Comparison of ENCODE assay signal across 15 cellular contexts in genomic region chr19:4199699-4200293, GRCh38. TPM values are rescaled to one million over a fixed set of nuclear protein-coding genes. Genes with fewer than 3 reads are reported as not detected.
A peak's percentile ranks its signal among the peaks of the same experiment; 100 is the strongest.
DNase-seq lines count a peak whose midpoint lies in the region; ATAC-seq and TF ChIP-seq lines count a peak whose summit lies in the region.
"Had no signal": no experiment of that assay in that cellular context is flagged by ENCODE, and none has a peak within 500 bp of the region (broad histone marks: within the 10 kb centered on the region; RNA-seq: fewer than 3 reads in every experiment).

No MANE protein-coding gene starts in this region.

- H3K9me3 ChIP-seq in Caco-2, result no peaks in the 10 kb centered on the region
- no peaks in the 10 kb centered on the region for H3K9me3 ChIP-seq in HCT116 (ENCODE audit: control insufficient read depth in 1 of 2, insufficient read depth in 1 of 2, low read depth in 1 of 2, low read length in 2 of 2)
- H3K9me3 ChIP-seq in OCI-LY1 (ENCODE audit: low read length), result peaks cover 3% of the 10 kb centered on the region; the same call in 1 of the 2 replicates
- H3K9me3 ChIP-seq in CD4-positive, alpha-beta memory T cell (ENCODE audit: control insufficient read depth in 1 of 2, low read length in 2 of 2), result no peaks in the 10 kb centered on the region

- RAD21 ChIA-PET in HCT116 (lab: Charles Lee; ENCODE audit: low non-redundant PET in 1 of 2, low total read pairs in 2 of 2, uncharacterized antibody in 2 of 2, unreplicated experiment in 2 of 2), result interaction anchor here in 1 of 2 experiments (1.4 kb wide), 1 partner anchor 60 kb away, joined by 4 read pairs; no protein-coding TSS in a partner anchor

- TF ChIP-seq RAD21 in HCT116 (IDR thresholded peaks at IDR 0.05; ENCODE audit: low read depth), result peak; percentile 69

- H2AFZ ChIP-seq in HCT116 (ENCODE audit: low read depth, low read length, poor library complexity, severe bottlenecking) (peak overlapping the region; percentile 53), OCI-LY1 (ENCODE audit: low read length) (no peak overlapping the region)

- H3K79me2 ChIP-seq in HCT116 (ENCODE audit: insufficient read depth, low read length) (no peaks in the 10 kb centered on the region), OCI-LY1 (ENCODE audit: insufficient read depth, low read length) (no peaks in the 10 kb centered on the region)

- H3K9ac ChIP-seq in HCT116 (ENCODE audit: low read length) (0 out of 2 replicates have a peak overlapping the region, but pooled peaks have one; percentile 11), OCI-LY1 (ENCODE audit: low read length) (no peak overlapping the region)

- H3K27me3 ChIP-seq in Caco-2 (replicated peaks; ENCODE audit: control insufficient read depth, insufficient read depth, low read length), result peaks cover 2% of the 10 kb centered on the region; the same call in 1 of the 2 replicates
- H3K27me3 ChIP-seq in HCT116 (ENCODE audit: insufficient read depth, low read length), result peaks cover 3% of the 10 kb centered on the region; the same call in 1 of the 2 replicates
- H3K27me3 ChIP-seq in OCI-LY1 (ENCODE audit: insufficient read depth, low read length), result peaks cover 4% of the 10 kb centered on the region; the same call in 1 of the 2 replicates
- peaks cover 18% of the 10 kb centered on the region for H3K27me3 ChIP-seq in CD4-positive, alpha-beta memory T cell (ENCODE audit: insufficient read depth, low read length)

- BruUV-seq in Caco-2 (replicated peaks; lab: Mats Ljungman, UMichigan), result no TSS peak
- no TSS peak for BruUV-seq in HCT116 (replicated peaks; lab: Mats Ljungman, UMichigan)

- CTCF ChIA-PET in Caco-2 (lab: Charles Lee) (interaction anchor here (0.6 to 1.0 kb wide), 3 partner anchors 18 to 229 kb away, joined by 3 to 5 read pairs (median 3); partner anchors contain the start of gene DAPK3), HCT116 (lab: Charles Lee) (interaction anchor here (0.6 to 2.8 kb wide), 12 partner anchors 10 to 1249 kb away, joined by 3 to 17 read pairs (median 4); partner anchors contain the start of gene EEF2), HEK293T (lab: Yijun Ruan, JAX) (interaction anchor here (0.6 kb wide), 1 partner anchor 13 kb away, joined by 3 read pairs; no protein-coding TSS in a partner anchor)
- CTCF ChIA-PET in CD4-positive, alpha-beta memory T cell (lab: Charles Lee; ENCODE audit: partially characterized antibody), result interaction anchor here (0.6 to 3.0 kb wide), 3 partner anchors 9 to 212 kb away, joined by 3 to 15 read pairs (median 4); no protein-coding TSS in a partner anchor

- POLR2A ChIA-PET in Caco-2 (lab: Charles Lee), result interaction anchor here (0.6 kb wide), 1 partner anchor 144 kb away, joined by 3 read pairs; the partner anchor contains the start of gene MPND
- POLR2A ChIA-PET in HCT116 (lab: Charles Lee), result interaction anchor here (0.7 to 1.1 kb wide), 3 partner anchors 9 to 214 kb away, joined by 3 read pairs; partner anchors contain the start of gene EEF2
- POLR2A ChIA-PET in HEK293T (lab: Yijun Ruan, JAX), result no interaction called here
- POLR2A ChIA-PET in CD4-positive, alpha-beta memory T cell (lab: Charles Lee; ENCODE audit: partially characterized antibody), result interaction anchor here (1.2 kb wide), 1 partner anchor 214 kb away, joined by 3 read pairs; the partner anchor contains the start of gene EEF2

- peaks cover 12% of the 10 kb centered on the region for H3K36me3 Mint-ChIP-seq in Caco-2 (ENCODE audit: insufficient read depth, unreplicated experiment)
- peaks cover 0 to 9% of the 10 kb centered on the region in 2 donors for H3K36me3 Mint-ChIP-seq in CD4-positive, alpha-beta memory T cell

- H3K4me2 ChIP-seq in HCT116 (ENCODE audit: low read length) (peak overlapping the region; percentile 84), OCI-LY1 (ENCODE audit: low read length) (no peak overlapping the region)

- H3K4me3 ChIP-seq in Caco-2 (ENCODE audit: low read depth, low read length) (no peak overlapping the region), HCT116 (replicated peaks in 1 of 2; ENCODE audit: low read depth in 1 of 2, low read length in 2 of 2) (peak overlapping the region; percentile 31 to 51), OCI-LY1 (ENCODE audit: low read depth, low read length, poor library complexity, severe bottlenecking) (no peak overlapping the region)
- no peak overlapping the region for H3K4me3 ChIP-seq in CD4-positive, alpha-beta memory T cell (ENCODE audit: low read length in 2 of 2)

- peaks cover 29% of the 10 kb centered on the region for H3K27me3 Mint-ChIP-seq in Caco-2 (ENCODE audit: insufficient read depth, unreplicated experiment)
- H3K27me3 Mint-ChIP-seq in CD4-positive, alpha-beta memory T cell, result peaks cover 12 to 33% of the 10 kb centered on the region in 2 donors

- H3K27ac ChIP-seq in HCT116 (ENCODE audit: low read depth, low read length) (no peak overlapping the region; the same call in 1 of the 2 replicates), OCI-LY1 (ENCODE audit: low read depth, low read length, poor library complexity, severe bottlenecking) (no peak overlapping the region)
- no peak overlapping the region for H3K27ac ChIP-seq in CD4-positive, alpha-beta memory T cell (ENCODE audit: low read depth, low read length)

- intact Hi-C loops in Caco-2 (cut with micrococcal nuclease; ENCODE audit: unreplicated experiment) (no loop called here), HCT116 (cut with micrococcal nuclease) (loop anchor here (1.0 to 10.0 kb wide), 3 partner anchors 59 to 625 kb away; partner anchors contain the start of gene HMG20B), left colon (cut with DNase I, micrococcal nuclease) (loop anchor here in 1 of 2 donors (10.0 kb wide), 1 partner anchor 215 kb away; the partner anchor contains the start of gene EEF2)
- intact Hi-C loops in CD4-positive, alpha-beta memory T cell (cut with micrococcal nuclease), result loop anchor here (10.0 kb wide), 1 partner anchor 345 kb away; no protein-coding TSS in a partner anchor

- H3K4me1 Mint-ChIP-seq in Caco-2 (ENCODE audit: low read depth, unreplicated experiment), result peaks cover 11% of the 10 kb centered on the region
- H3K4me1 Mint-ChIP-seq in CD4-positive, alpha-beta memory T cell, result peaks cover 12 to 16% (median 13%) of the 10 kb centered on the region in 4 donors

- H3K4me1 ChIP-seq in Caco-2, result no peaks in the 10 kb centered on the region
- peaks cover 7 to 22% of the 10 kb centered on the region in 2 experiments; a peak in 3 of 4 replicates for H3K4me1 ChIP-seq in HCT116 (ENCODE audit: control insufficient read depth in 1 of 2, insufficient read depth in 2 of 2, low read length in 2 of 2)
- peaks cover 4% of the 10 kb centered on the region for H3K4me1 ChIP-seq in OCI-LY1 (ENCODE audit: insufficient read depth, low read length, severe bottlenecking)
- H3K4me1 ChIP-seq in CD4-positive, alpha-beta memory T cell (ENCODE audit: insufficient read depth, low read length), result no peaks in the 10 kb centered on the region

- TF ChIP-seq CTCF in Caco-2 (IDR thresholded peaks at IDR 0.05; ENCODE audit: insufficient read depth in 1 of 2, low read depth in 1 of 2, low read length in 1 of 2, severe bottlenecking in 1 of 2, unreplicated experiment in 1 of 2), result peak; percentile 45 to 68
- TF ChIP-seq CTCF in HCT116 (IDR thresholded peaks at IDR 0.05 in 2 of 3, conservative IDR thresholded peaks at IDR 0.05 in 1 of 3; ENCODE audit: borderline replicate concordance in 1 of 3, insufficient read depth in 1 of 3, low read depth in 2 of 3, low read length in 2 of 3), result peak; percentile 59 to 74 (median 70)
- peak; percentile 25; the same call in 1 of the 2 replicates for TF ChIP-seq CTCF in OCI-LY1 (IDR thresholded peaks at IDR 0.05; ENCODE audit: low read length)

- H3K4me3 Mint-ChIP-seq in Caco-2 (ENCODE audit: unreplicated experiment), result no peak overlapping the region
- no peak overlapping the region for H3K4me3 Mint-ChIP-seq in CD4-positive, alpha-beta memory T cell
- H3K4me3 Mint-ChIP-seq: activated naive CD8-positive, alpha-beta T cell treated with anti-CD3 and anti-CD28 coated beads, Interleukin-2, amount 10 ng/mL, durations not matched to agents 7 days and 5 days; activated T-cell treated with anti-CD3 and anti-CD28 coated beads, Interleukin-2, amount 50 U/mL, for 24 hours; stimulated activated naive CD8-positive, alpha-beta T cell treated with anti-CD3 and anti-CD28 coated beads, Interleukin-15, amount 100 ng/mL, for 72 hours had no signal

- peak; percentile 87 for ATAC-seq in HCT116
- ATAC-seq in left colon, result peak; percentile 80
- no peak for ATAC-seq in GM18511 (IDR thresholded peaks at IDR 0.05; ENCODE audit: unreplicated experiment)
- ATAC-seq: naive thymus-derived CD4-positive, alpha-beta T cell; stimulated activated naive CD8-positive, alpha-beta T cell treated with anti-CD3 and anti-CD28 coated beads, Interleukin-15, amount 100 ng/mL, for 72 hours had no signal

- H3F3A ChIP-seq in OCI-LY1 (ENCODE audit: insufficient read depth, low read length), result no peaks in the 10 kb centered on the region

- no peaks in the 10 kb centered on the region for H4K20me1 ChIP-seq in HCT116 (ENCODE audit: insufficient read depth)
- H4K20me1 ChIP-seq in OCI-LY1 (ENCODE audit: insufficient read depth, low read length), result no peaks in the 10 kb centered on the region

- H3K27ac Mint-ChIP-seq in Caco-2 (ENCODE audit: unreplicated experiment), result no peak overlapping the region
- no peak overlapping the region for H3K27ac Mint-ChIP-seq in CD4-positive, alpha-beta memory T cell
- H3K27ac Mint-ChIP-seq: activated naive CD8-positive, alpha-beta T cell treated with anti-CD3 and anti-CD28 coated beads, Interleukin-2, amount 10 ng/mL, durations not matched to agents 7 days and 5 days; activated T-cell treated with anti-CD3 and anti-CD28 coated beads, Interleukin-2, amount 50 U/mL, for 24 hours; naive thymus-derived CD4-positive, alpha-beta T cell had no signal

- DNase-seq in Caco-2 (peak; percentile 55 to 63), HCT116 (ENCODE audit: low read depth, low spot score) (no peak), left colon (peak in 1 of 2 donors; percentile 62), HEK293T (ENCODE audit: extremely low spot score) (no peak), CD1c-positive myeloid dendritic cell (ENCODE audit: extremely low spot score) (no peak)
- DNase-seq in CD4-positive, alpha-beta memory T cell, result no peak
- DNase-seq: activated CD4-positive, alpha-beta T cell treated with anti-CD3 and anti-CD28 coated beads, Interleukin-2, amount 50 U/mL, for 4 hours; activated naive CD8-positive, alpha-beta T cell treated with anti-CD3 and anti-CD28 coated beads, Interleukin-2, amount 10 ng/mL, durations not matched to agents 7 days and 5 days; activated T-cell treated with anti-CD3 and anti-CD28 coated beads, Interleukin-2, amount 50 U/mL, for 24 hours; effector memory CD4-positive, alpha-beta T cell; naive thymus-derived CD4-positive, alpha-beta T cell; NCI-H2171 treated with DMSO at 0.1 percent for 48 hours; stimulated activated naive CD8-positive, alpha-beta T cell treated with anti-CD3 and anti-CD28 coated beads, Interleukin-15, amount 100 ng/mL, for 72 hours had no signal

- H3K9me3 Mint-ChIP-seq in Caco-2 (ENCODE audit: unreplicated experiment), result peaks cover 22% of the 10 kb centered on the region
- H3K9me3 Mint-ChIP-seq in CD4-positive, alpha-beta memory T cell, result peaks cover 0 to 16% (median 2%) of the 10 kb centered on the region in 8 donors

- TF ChIP-seq POLR2A in HCT116 (IDR thresholded peaks at IDR 0.05; ENCODE audit: borderline replicate concordance, extremely low read depth, insufficient read depth, insufficient read length), result no peak

- H3K36me3 ChIP-seq in Caco-2 (ENCODE audit: control insufficient read depth, insufficient read depth, low read length), result no peaks in the 10 kb centered on the region
- H3K36me3 ChIP-seq in HCT116 (ENCODE audit: control insufficient read depth in 1 of 2, insufficient read depth in 2 of 2, low read length in 2 of 2), result no peaks in the 10 kb centered on the region
- no peaks in the 10 kb centered on the region for H3K36me3 ChIP-seq in OCI-LY1 (ENCODE audit: insufficient read depth, low read length)
- no peaks in the 10 kb centered on the region for H3K36me3 ChIP-seq in CD4-positive, alpha-beta memory T cell (ENCODE audit: insufficient read depth, low read length)

- H3K9me2 ChIP-seq in HCT116 (ENCODE audit: insufficient read depth) (no peaks in the 10 kb centered on the region), OCI-LY1 (ENCODE audit: low read depth, low read length) (no peaks in the 10 kb centered on the region)

RNA-seq across cellular contexts. Expression of gene ANKRD24, which starts 17.3 kb away (rescaled TPM):
- total RNA-seq in Caco-2 (2022) (0.16 and 0.39 TPM in 2 replicates), HCT116 (2021; ENCODE audit: unreplicated experiment) (1.7 TPM), left colon (1 to 10 TPM; 1.0 to 1.1 TPM)
- polyA plus RNA-seq in HCT116 (2012), result 2.1 and 2.6 TPM in 2 replicates
- total RNA-seq in CD4-positive, alpha-beta memory T cell, result 1 to 10 TPM; 1.9 to 2.9 TPM
- polyA plus RNA-seq in CD4-positive, alpha-beta memory T cell, result under 1 TPM in 1 of 2 donors, not detected in 1; 0.20 TPM

RNA-seq across cellular contexts. Expression of gene SIRT6, which starts 17.4 kb away (rescaled TPM):
- total RNA-seq in Caco-2 (2022) (18.2 and 20.1 TPM in 2 replicates), HCT116 (2021; ENCODE audit: unreplicated experiment) (36.3 TPM), left colon (100 to 1,000 TPM in 1 of 2 donors, 10 to 100 TPM in 1; 96.1 to 149 TPM)
- 29.2 and 31.0 TPM in 2 replicates for polyA plus RNA-seq in HCT116 (2012)
- 10 to 100 TPM; 26.8 to 27.0 TPM for total RNA-seq in CD4-positive, alpha-beta memory T cell
- polyA plus RNA-seq in CD4-positive, alpha-beta memory T cell, result 1 to 10 TPM in 1 of 2 donors, under 1 TPM in 1; 0.19 to 5.0 TPM

RNA-seq across cellular contexts. Expression of gene EBI3, which starts 29.5 kb away (rescaled TPM):
- 0.68 and 0.81 TPM in 2 replicates for total RNA-seq in Caco-2 (2022)
- 1.2 TPM for total RNA-seq in HCT116 (2021; ENCODE audit: unreplicated experiment)
- 0.07 and 0.74 TPM in 2 replicates for polyA plus RNA-seq in HCT116 (2012)
- 1 to 10 TPM in 1 of 2 donors, under 1 TPM in 1; 0.40 to 2.6 TPM for total RNA-seq in left colon
- total RNA-seq in CD4-positive, alpha-beta memory T cell, result not detected
- polyA plus RNA-seq in CD4-positive, alpha-beta memory T cell, result under 1 TPM in 1 of 2 donors, not detected in 1; 0.26 TPM
- polyA plus RNA-seq: naive thymus-derived CD4-positive, alpha-beta T cell had no signal

RNA-seq across cellular contexts. Expression of gene CREB3L3, which starts 46.4 kb away (rescaled TPM):
- total RNA-seq in Caco-2 (2022) (1.1 and 2.3 TPM in 2 replicates), HCT116 (2021; ENCODE audit: unreplicated experiment) (0.25 TPM), left colon (1 to 10 TPM; 6.7 to 7.0 TPM)
- 0.10 and 0.14 TPM in 2 replicates for polyA plus RNA-seq in HCT116 (2012)
- total RNA-seq in CD4-positive, alpha-beta memory T cell, result not detected
- polyA plus RNA-seq in CD4-positive, alpha-beta memory T cell, result not detected
- total RNA-seq: activated naive CD8-positive, alpha-beta T cell treated with anti-CD3 and anti-CD28 coated beads, Interleukin-2, amount 10 ng/mL, durations not matched to agents 7 days and 5 days; naive thymus-derived CD4-positive, alpha-beta T cell had no signal
- polyA plus RNA-seq: naive thymus-derived CD4-positive, alpha-beta T cell had no signal

RNA-seq across cellular contexts. Expression of gene YJU2, which starts 47.1 kb away (rescaled TPM):
- 19.5 TPM in 2 replicates for total RNA-seq in Caco-2 (2022)
- total RNA-seq in HCT116 (2021; ENCODE audit: unreplicated experiment), result 26.9 TPM
- polyA plus RNA-seq in HCT116 (2012), result 29.8 and 30.7 TPM in 2 replicates
- total RNA-seq in left colon, result 10 to 100 TPM; 17.8 to 18.1 TPM
- 10 to 100 TPM; 28.1 to 29.4 TPM for total RNA-seq in CD4-positive, alpha-beta memory T cell
- polyA plus RNA-seq in CD4-positive, alpha-beta memory T cell, result 10 to 100 TPM; 13.0 to 36.1 TPM

Comparison
In these comparisons a context has a peak if more than half of its experiments do, and no peak if none do; other contexts are left out.
1. DNase-seq: peak in Caco-2 (2 of 2); none in HCT116 (single experiment), HEK293T (single experiment), CD4-positive, alpha-beta memory T cell (0 of 5) and CD1c-positive myeloid dendritic cell (single experiment).
2. H3K4me3 ChIP-seq: peak in HCT116 (2 of 2); none in Caco-2 (single experiment), OCI-LY1 (single experiment) and CD4-positive, alpha-beta memory T cell (0 of 2).
3. Peak in every context shown above with its lines, with median percentiles within 50 percentile points of each other: CTCF ChIP-seq.